14 cellular contexts compared by ENCODE assay signal in the genomic region with DNA sequence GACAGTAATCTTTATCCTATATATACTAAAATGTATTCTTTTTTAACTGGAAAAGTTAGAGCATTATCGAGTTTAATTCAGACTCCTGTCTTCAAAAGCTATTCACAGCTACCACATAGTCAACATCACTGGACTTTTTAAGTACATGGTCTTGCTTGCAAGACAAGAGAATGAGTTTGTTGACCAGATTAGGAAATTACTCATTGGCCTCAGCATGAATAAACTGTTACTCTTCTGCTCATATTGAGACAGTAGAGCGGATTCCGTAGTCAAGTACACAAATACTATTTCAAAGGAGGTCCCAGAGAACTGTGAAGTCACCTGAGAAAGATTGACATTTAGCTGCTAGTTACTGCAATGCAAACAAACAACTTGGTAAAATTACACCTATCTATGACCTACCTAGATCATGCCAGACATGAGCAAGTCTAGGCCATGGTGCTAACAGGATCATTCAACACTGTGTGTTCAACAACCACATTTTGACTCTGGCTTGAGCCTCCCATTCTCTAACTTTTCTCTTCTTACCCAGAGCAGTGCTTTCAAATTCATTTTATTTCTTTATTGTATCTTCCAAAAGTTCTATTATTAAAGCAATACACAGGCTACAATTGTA.
DNase-seq lines count a peak whose midpoint lies in the region; ATAC-seq and TF ChIP-seq lines count a peak whose summit lies in the region.
"Had no signal": no experiment of that assay in that cellular context is flagged by ENCODE, and none has a peak within 500 bp of the region (broad histone marks: within the 10 kb centered on the region; RNA-seq: fewer than 3 reads in every experiment).

No MANE protein-coding gene starts in this region.

- no peaks in the 10 kb centered on the region for H3K36me3 ChIP-seq in CD8-positive, alpha-beta T cell (ENCODE audit: insufficient read depth, low read length)
- no peaks in the 10 kb centered on the region for H3K36me3 ChIP-seq in SK-N-SH (replicated peaks in 1 of 2; ENCODE audit: control insufficient read depth in 1 of 2, insufficient read depth in 2 of 2, low read length in 1 of 2)
- H3K36me3 ChIP-seq: BLaER1 treated with 17β-estradiol and CSF1 and Interleukin-3, amounts not matched to agents 10 nM and 100 nM had no signal

- H3K4me3 ChIP-seq in CD8-positive, alpha-beta T cell (ENCODE audit: low read depth, low read length), result no peak overlapping the region
- H3K4me3 ChIP-seq in SK-N-SH (ENCODE audit: low read depth in 2 of 2, low read length in 1 of 2), result no peak overlapping the region
- H3K4me3 ChIP-seq: BLaER1 treated with 17β-estradiol and CSF1 and Interleukin-3, amounts not matched to agents 10 nM and 100 nM; GM23248 had no signal

- no peaks in the 10 kb centered on the region for H3K4me1 ChIP-seq in CD8-positive, alpha-beta T cell (ENCODE audit: insufficient read depth, low read length)
- H3K4me1 ChIP-seq in SK-N-SH (ENCODE audit: control insufficient read depth in 1 of 2, insufficient read depth in 2 of 2, low read depth in 1 of 2, low read length in 1 of 2), result peaks cover 0 to 3% of the 10 kb centered on the region in 2 experiments; a peak in 1 of 4 replicates

- H3K4me2 ChIP-seq in SK-N-SH, result no peak overlapping the region

- no peaks in the 10 kb centered on the region for H4K20me1 ChIP-seq in SK-N-SH (ENCODE audit: insufficient read depth)
- H4K20me1 ChIP-seq: BLaER1 treated with 17β-estradiol and CSF1 and Interleukin-3, amounts not matched to agents 10 nM and 100 nM had no signal

- no peaks in the 10 kb centered on the region for H3K9me3 Mint-ChIP-seq in CD8-positive, alpha-beta T cell
- H3K9me3 Mint-ChIP-seq in effector memory CD8-positive, alpha-beta T cell, result peaks cover 0 to 12% of the 10 kb centered on the region in 2 donors
- peaks cover 9% of the 10 kb centered on the region for H3K9me3 Mint-ChIP-seq in stimulated activated effector memory CD8-positive, alpha-beta T cell treated with anti-CD3 and anti-CD28 coated beads, Interleukin-12 subunit alpha, Interleukin-12 subunit beta, amount 100 ng/mL, for 72 hours

- intact Hi-C loops in CD8-positive, alpha-beta T cell (cut with DNase I, micrococcal nuclease), result no loop called here

- H3K36me3 Mint-ChIP-seq in CD8-positive, alpha-beta T cell, result no peaks in the 10 kb centered on the region
- H3K36me3 Mint-ChIP-seq in effector memory CD8-positive, alpha-beta T cell (ENCODE audit: insufficient read depth), result no peaks in the 10 kb centered on the region
- H3K36me3 Mint-ChIP-seq in stimulated activated effector memory CD8-positive, alpha-beta T cell treated with anti-CD3 and anti-CD28 coated beads, Interleukin-12 subunit alpha, Interleukin-12 subunit beta, amount 100 ng/mL, for 72 hours, result no peaks in the 10 kb centered on the region

- H3K9ac ChIP-seq in SK-N-SH, result no peak overlapping the region
- H3K9ac ChIP-seq: BLaER1 treated with 17β-estradiol and CSF1 and Interleukin-3, amounts not matched to agents 10 nM and 100 nM; GM23248 had no signal

- H3K27ac Mint-ChIP-seq in CD8-positive, alpha-beta T cell, result no peak overlapping the region
- H3K27ac Mint-ChIP-seq in effector memory CD8-positive, alpha-beta T cell, result no peak overlapping the region
- H3K27ac Mint-ChIP-seq in stimulated activated effector memory CD8-positive, alpha-beta T cell treated with anti-CD3 and anti-CD28 coated beads, Interleukin-12 subunit alpha, Interleukin-12 subunit beta, amount 100 ng/mL, for 72 hours, result no peak overlapping the region
- H3K27ac Mint-ChIP-seq: CD4-positive, alpha-beta T cell had no signal

- H3K27me3 Mint-ChIP-seq in CD8-positive, alpha-beta T cell (ENCODE audit: low read depth), result no peaks in the 10 kb centered on the region
- no peaks in the 10 kb centered on the region for H3K27me3 Mint-ChIP-seq in effector memory CD8-positive, alpha-beta T cell
- H3K27me3 Mint-ChIP-seq: CD4-positive, alpha-beta T cell had no signal

- H3K9me2 ChIP-seq in SK-N-SH, result no peaks in the 10 kb centered on the region

- no peak for TF ChIP-seq CTCF in CD8-positive, alpha-beta T cell (IDR thresholded peaks at IDR 0.05)
- no peak for TF ChIP-seq CTCF in SK-N-SH (IDR thresholded peaks at IDR 0.05)

- H3F3A ChIP-seq in SK-N-SH (replicated peaks; ENCODE audit: insufficient read depth), result no peaks in the 10 kb centered on the region

- no peak for TF ChIP-seq EP300 in SK-N-SH (IDR thresholded peaks at IDR 0.05; ENCODE audit: borderline replicate concordance in 1 of 2, low read depth in 1 of 2, low read length in 1 of 2)

- no peak for TF ChIP-seq RAD21 in SK-N-SH (IDR thresholded peaks at IDR 0.05; ENCODE audit: low read length)

- ATAC-seq in CD8-positive, alpha-beta T cell, result peak; percentile 20
- ATAC-seq in effector memory CD8-positive, alpha-beta T cell (replicated peaks), result peak; percentile 33
- peak; percentile 65 for ATAC-seq in stimulated activated effector memory CD8-positive, alpha-beta T cell treated with anti-CD3 and anti-CD28 coated beads, Interleukin-12 subunit alpha, Interleukin-12 subunit beta, amount 100 ng/mL, for 72 hours
- ATAC-seq in GM21717 (IDR thresholded peaks at IDR 0.05; ENCODE audit: unreplicated experiment), result no peak

- peaks cover 4% of the 10 kb centered on the region for H3K4me1 Mint-ChIP-seq in CD8-positive, alpha-beta T cell (ENCODE audit: low read depth)
- no peaks in the 10 kb centered on the region for H3K4me1 Mint-ChIP-seq in effector memory CD8-positive, alpha-beta T cell (ENCODE audit: low read depth in 2 of 2)
- H3K4me1 Mint-ChIP-seq in stimulated activated effector memory CD8-positive, alpha-beta T cell treated with anti-CD3 and anti-CD28 coated beads, Interleukin-12 subunit alpha, Interleukin-12 subunit beta, amount 100 ng/mL, for 72 hours, result no peaks in the 10 kb centered on the region

- H3K4me3 Mint-ChIP-seq in CD8-positive, alpha-beta T cell, result no peak overlapping the region
- H3K4me3 Mint-ChIP-seq in effector memory CD8-positive, alpha-beta T cell, result no peak overlapping the region
- H3K4me3 Mint-ChIP-seq in stimulated activated effector memory CD8-positive, alpha-beta T cell treated with anti-CD3 and anti-CD28 coated beads, Interleukin-12 subunit alpha, Interleukin-12 subunit beta, amount 100 ng/mL, for 72 hours, result no peak overlapping the region

- CTCF ChIA-PET in CD8-positive, alpha-beta T cell (lab: Charles Lee), result no interaction called here
- CTCF ChIA-PET in SK-N-SH (lab: Yijun Ruan, JAX), result interaction anchor here (0.8 kb wide), 1 partner anchor 12 kb away, joined by 3 read pairs; no protein-coding TSS in a partner anchor

- H3K27ac ChIP-seq in CD8-positive, alpha-beta T cell (ENCODE audit: low read depth, low read length), result no peak overlapping the region
- no peak overlapping the region for H3K27ac ChIP-seq in SK-N-SH (ENCODE audit: low read depth in 2 of 2, low read length in 1 of 2)
- H3K27ac ChIP-seq: BLaER1 treated with 17β-estradiol and CSF1 and Interleukin-3, amounts not matched to agents 10 nM and 100 nM; GM23248 had no signal

- no peak for DNase-seq in CD8-positive, alpha-beta T cell
- DNase-seq in effector memory CD8-positive, alpha-beta T cell, result no peak
- DNase-seq in myocyte (ENCODE audit: low read depth) (peak; percentile 38), SK-N-SH (no peak), NCI-H1694 (lab: John Stamatoyannopoulos, UW) (no peak)
- no peak for DNase-seq in stimulated activated effector memory CD8-positive, alpha-beta T cell treated with anti-CD3 and anti-CD28 coated beads, Interleukin-12 subunit alpha, Interleukin-12 subunit beta, amount 100 ng/mL, for 72 hours (ENCODE audit: low spot score in 2 of 2)
- DNase-seq: 8988T; ACHN; CD4-positive, alpha-beta T cell; DMS153; GM23248; H7 had no signal

- H3K79me2 ChIP-seq in SK-N-SH (ENCODE audit: insufficient read depth), result no peaks in the 10 kb centered on the region

- no peaks in the 10 kb centered on the region for H3K27me3 ChIP-seq in CD8-positive, alpha-beta T cell (ENCODE audit: insufficient read depth, low read length)
- H3K27me3 ChIP-seq in SK-N-SH (ENCODE audit: insufficient read depth), result no peaks in the 10 kb centered on the region
- H3K27me3 ChIP-seq: BLaER1 treated with 17β-estradiol and CSF1 and Interleukin-3, amounts not matched to agents 10 nM and 100 nM had no signal

- POLR2A ChIA-PET in CD8-positive, alpha-beta T cell (lab: Charles Lee), result no interaction called here
- POLR2A ChIA-PET in SK-N-SH (lab: Yijun Ruan, JAX), result no interaction called here

- WGBS in SK-N-SH (ENCODE audit: low lambda C conversion rate), result 55% methylated on average over 3 of the region's 3 CpGs

- H2AFZ ChIP-seq in SK-N-SH (ENCODE audit: low read depth), result no peak overlapping the region
- H2AFZ ChIP-seq: GM23248 had no signal

- H3K9me3 ChIP-seq in CD8-positive, alpha-beta T cell (ENCODE audit: low read length), result no peaks in the 10 kb centered on the region
- H3K9me3 ChIP-seq in SK-N-SH, result no peaks in the 10 kb centered on the region
- H3K9me3 ChIP-seq: BLaER1 treated with 17β-estradiol and CSF1 and Interleukin-3, amounts not matched to agents 10 nM and 100 nM had no signal

TF ChIP-seq in SK-N-SH, 30 proteins besides CTCF, POLR2A, EP300 and RAD21 (continues in another document):
- TF ChIP-seq RXRA (IDR thresholded peaks at IDR 0.05; ENCODE audit: borderline replicate concordance, low read depth), result no peak
- no peak for TF ChIP-seq FOXM1 (IDR thresholded peaks at IDR 0.05; ENCODE audit: low read depth)
- TF ChIP-seq NFIC (IDR thresholded peaks at IDR 0.05; ENCODE audit: borderline replicate concordance), result no peak
- TF ChIP-seq, protein P1, sequence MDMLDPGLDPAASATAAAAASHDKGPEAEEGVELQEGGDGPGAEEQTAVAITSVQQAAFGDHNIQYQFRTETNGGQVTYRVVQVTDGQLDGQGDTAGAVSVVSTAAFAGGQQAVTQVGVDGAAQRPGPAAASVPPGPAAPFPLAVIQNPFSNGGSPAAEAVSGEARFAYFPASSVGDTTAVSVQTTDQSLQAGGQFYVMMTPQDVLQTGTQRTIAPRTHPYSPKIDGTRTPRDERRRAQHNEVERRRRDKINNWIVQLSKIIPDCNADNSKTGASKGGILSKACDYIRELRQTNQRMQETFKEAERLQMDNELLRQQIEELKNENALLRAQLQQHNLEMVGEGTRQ (IDR thresholded peaks at IDR 0.05; ENCODE audit: borderline replicate concordance, low read depth, low read length), result no peak
